Comparison of ENCODE assay signal across 22 cellular contexts in the genomic region with DNA sequence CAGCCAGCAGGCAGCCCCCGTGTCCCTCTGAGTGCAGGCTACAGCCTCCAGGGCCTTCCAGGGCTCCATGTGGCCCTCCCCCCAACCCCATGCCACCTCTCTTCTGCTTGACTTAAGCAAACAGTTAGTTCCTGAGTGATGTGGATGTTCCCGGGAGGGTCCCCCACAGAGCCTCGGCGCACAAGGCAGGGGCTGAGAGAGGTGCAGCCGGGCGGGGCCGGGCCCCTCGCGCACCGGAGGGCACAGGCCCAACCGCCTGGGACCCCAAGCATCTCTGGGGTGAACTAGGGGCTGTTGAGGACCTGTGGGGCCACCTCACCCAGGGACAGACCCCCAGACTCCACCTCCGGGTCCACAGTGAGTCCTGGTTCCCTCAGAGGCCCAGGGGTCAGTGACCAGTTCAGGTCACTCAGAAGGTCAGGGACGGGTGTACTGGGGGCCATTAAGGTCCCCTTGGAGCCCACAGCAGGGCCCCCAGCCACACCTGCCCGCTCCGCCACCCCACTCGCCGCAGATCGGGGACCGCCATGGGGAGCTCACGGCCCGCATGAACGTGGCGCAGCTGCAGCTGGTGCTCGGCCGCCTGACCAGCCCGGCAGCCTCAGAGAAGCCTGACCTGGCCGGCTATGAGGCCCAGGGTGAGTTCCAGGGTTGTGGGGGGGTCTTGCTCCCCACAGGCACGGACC. TPM values are rescaled to one million over a fixed set of nuclear protein-coding genes. Genes with fewer than 3 reads are reported as not detected.
"Had no signal": no experiment of that assay in that cellular context is flagged by ENCODE, and none has a peak within 500 bp of the region (broad histone marks: within the 10 kb centered on the region; RNA-seq: fewer than 3 reads in every experiment).

No MANE protein-coding gene starts in this region.

- H3K27me3 ChIP-seq: dorsolateral prefrontal cortex, left lung, neural progenitor cell, stomach had no signal

- H3K4me1 ChIP-seq: psoas muscle had no signal

- H2AFZ ChIP-seq: neural progenitor cell, parathyroid adenoma had no signal

- H3K27ac ChIP-seq: left lung, neural progenitor cell, parathyroid adenoma, psoas muscle, stomach had no signal

- H3K4me2 ChIP-seq: neural progenitor cell had no signal

- H3K9me3 ChIP-seq: left lung, psoas muscle, stomach had no signal

- DNase-seq: cortex of kidney; dorsolateral prefrontal cortex; effector CD8-positive, alpha-beta T cell; foreskin melanocyte; kidney glomerular epithelial cell; left lung; mesenchymal stem cell; midbrain; occipital lobe; psoas muscle; retina; small intestine; stimulated activated CD4-positive, alpha-beta T cell treated with anti-CD3 and anti-CD28 coated beads, Interleukin-12 subunit alpha, Interleukin-12 subunit beta, amount 100 ng/mL, for 4 hours; stimulated activated naive CD4-positive, alpha-beta T cell had no signal

- H3K4me3 ChIP-seq: dorsolateral prefrontal cortex, left lung, lung, neural progenitor cell, psoas muscle, stomach had no signal

- H3K79me2 ChIP-seq: parathyroid adenoma had no signal

- FAIRE-seq: islet of Langerhans, small intestine, urothelium cell line had no signal

- ATAC-seq: left lung; natural killer cell treated with Interleukin-12 subunit alpha and Interleukin-12 subunit beta and Interleukin-15 and Interleukin-18, amount 100 ng/mL, for 72 hours; psoas muscle had no signal

- H3K9ac ChIP-seq: neural progenitor cell, parathyroid adenoma had no signal

- H3K36me3 ChIP-seq: neural progenitor cell had no signal

RNA-seq across cellular contexts. Expression of gene CCDC187, which starts 36.6 kb away (rescaled TPM):
- total RNA-seq: natural killer cell treated with Interleukin-12 subunit alpha and Interleukin-12 subunit beta and Interleukin-15 and Interleukin-18, amount 100 ng/mL, for 72 hours; psoas muscle had no signal
- polyA plus RNA-seq: esophagus, psoas muscle had no signal
